23 cellular contexts compared by ENCODE assay signal in genomic region chr10:11116817-11117216, GRCh38.
"Had no signal": no experiment of that assay in that cellular context is flagged by ENCODE, and none has a peak within 500 bp of the region (broad histone marks: within the 10 kb centered on the region; RNA-seq: fewer than 3 reads in every experiment).

No MANE protein-coding gene starts in this region.

- DNase-seq: cerebellar nuclear complex; cortex of kidney; effector memory CD8-positive, alpha-beta T cell; erythroblast; esophagus squamous epithelium; foreskin melanocyte; kidney; left lung; lower lobe of right lung; naive thymus-derived CD8-positive, alpha-beta T cell; nephron progenitor cell; pancreas; sigmoid colon; spleen; stimulated activated CD4-positive, alpha-beta T cell treated with anti-CD3 and anti-CD28 coated beads, Interleukin-4, amount 100 ng/mL, for 4 hours; stimulated activated naive CD8-positive, alpha-beta T cell treated with anti-CD3 and anti-CD28 coated beads, Interleukin-15, Interleukin-2, amounts not matched to agents 100 U/mL and 50 U/mL, for 24 hours; substantia nigra; testis; tibial artery had no signal

- H3K27ac ChIP-seq: esophagus squamous epithelium, hepatocyte, left lung, lower lobe of right lung, pancreas, sigmoid colon, skin epidermis, spleen, testis, tibial artery, vagina had no signal

- H3K4me1 ChIP-seq: esophagus squamous epithelium, lower lobe of right lung, pancreas, testis, tibial artery, vagina had no signal

- H3K36me3 ChIP-seq: esophagus squamous epithelium, left lung, lower lobe of right lung, pancreas, sigmoid colon, spleen, tibial artery, vagina had no signal

- H3K9me3 ChIP-seq: esophagus squamous epithelium, left lung, lower lobe of right lung, pancreas, sigmoid colon, spleen, testis, tibial artery, vagina had no signal

- ATAC-seq: effector memory CD8-positive, alpha-beta T cell; left lung; lower lobe of right lung; naive thymus-derived CD8-positive, alpha-beta T cell; pancreas; stimulated activated memory B cell treated with anti-CD40 and anti-IgM and Interleukin-4, amounts not matched to agents 10 μg/mL and 1 μg/mL and 100 μg/mL, for 72 hours; stimulated activated naive CD8-positive, alpha-beta T cell treated with anti-CD3 and anti-CD28 coated beads, Interleukin-15, Interleukin-2, amounts not matched to agents 100 U/mL and 50 U/mL, for 24 hours had no signal

- H3K4me3 ChIP-seq: esophagus squamous epithelium, hepatocyte, left lung, lower lobe of right lung, pancreas, sigmoid colon, skin epidermis, spleen, testis, tibial artery, vagina had no signal

- H3K27me3 ChIP-seq: esophagus squamous epithelium, hepatocyte, left lung, pancreas, sigmoid colon, spleen, testis, tibial artery, vagina had no signal
